ENCODE assay signal across 23 cellular contexts in the genomic region with DNA sequence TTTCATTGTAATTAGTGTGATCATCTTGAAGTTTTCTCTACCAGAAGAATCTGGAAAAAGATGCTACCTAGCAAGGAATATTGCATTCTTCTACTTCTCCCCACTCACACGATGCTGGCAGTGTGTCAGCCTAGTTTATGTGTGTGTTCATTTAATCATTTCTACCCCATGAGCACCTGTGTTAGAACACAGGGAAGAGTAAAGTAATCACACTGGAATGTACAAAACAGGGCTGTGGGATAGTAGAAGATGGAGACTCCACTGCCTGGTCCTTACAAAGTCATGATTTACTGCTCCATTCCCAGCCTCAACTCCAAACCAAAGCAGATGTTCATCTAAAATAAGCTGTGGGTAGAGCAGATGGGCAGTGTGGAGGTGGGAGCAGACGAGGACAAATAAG.
"Had no signal": no experiment of that assay in that cellular context is flagged by ENCODE, and none has a peak within 500 bp of the region (broad histone marks: within the 10 kb centered on the region; RNA-seq: fewer than 3 reads in every experiment).

No MANE protein-coding gene starts in this region.

- DNase-seq: dermis blood vessel endothelial cell; effector memory CD4-positive, alpha-beta T cell; esophagus squamous epithelium; hypothalamus; immature natural killer cell; islet precursor cell; mesendoderm; midbrain; naive thymus-derived CD8-positive, alpha-beta T cell; nephron progenitor cell; nucleus accumbens; stimulated activated CD4-positive, alpha-beta T cell treated with anti-CD3 and anti-CD28 coated beads, Interleukin-2, amount 100 ng/mL, for 24 hours; stimulated activated CD4-positive, alpha-beta T cell treated with anti-CD3 and anti-CD28 coated beads, Interleukin-4, amount 100 ng/mL, for 24 hours; stimulated activated naive CD4-positive, alpha-beta T cell treated with Interleukin-2 at 50 U/mL for 16 hours; stomach; thyroid gland had no signal

- ATAC-seq: left lobe of liver; naive thymus-derived CD8-positive, alpha-beta T cell; sciatic nerve; stimulated activated effector memory CD8-positive, alpha-beta T cell treated with anti-CD3 and anti-CD28 coated beads, Interleukin-12 subunit alpha, Interleukin-12 subunit beta, amount 100 ng/mL, for 72 hours had no signal

- H3K36me3 Mint-ChIP-seq: immature natural killer cell; naive thymus-derived CD8-positive, alpha-beta T cell; stimulated activated effector memory CD8-positive, alpha-beta T cell treated with anti-CD3 and anti-CD28 coated beads, Interleukin-12 subunit alpha, Interleukin-12 subunit beta, amount 100 ng/mL, for 72 hours; type B pancreatic cell had no signal

- H3K4me3 ChIP-seq: coronary artery, esophagus squamous epithelium, prostate gland, right atrium auricular region, stomach, thyroid gland had no signal

- H3K4me1 ChIP-seq: prostate gland, right atrium auricular region, stomach, thyroid gland had no signal

- H3K27ac Mint-ChIP-seq: immature natural killer cell; nephron progenitor cell; stimulated activated effector memory CD8-positive, alpha-beta T cell treated with anti-CD3 and anti-CD28 coated beads, Interleukin-12 subunit alpha, Interleukin-12 subunit beta, amount 100 ng/mL, for 72 hours; type B pancreatic cell had no signal

- H3K9me3 Mint-ChIP-seq: immature natural killer cell; naive thymus-derived CD8-positive, alpha-beta T cell; nephron progenitor cell; stimulated activated effector memory CD8-positive, alpha-beta T cell treated with anti-CD3 and anti-CD28 coated beads, Interleukin-12 subunit alpha, Interleukin-12 subunit beta, amount 100 ng/mL, for 72 hours; type B pancreatic cell had no signal

- H3K27me3 Mint-ChIP-seq: naive thymus-derived CD8-positive, alpha-beta T cell; type B pancreatic cell had no signal

- H3K36me3 ChIP-seq: esophagus squamous epithelium, prostate gland, right atrium auricular region, stomach, thyroid gland had no signal

- H3K9me3 ChIP-seq: esophagus squamous epithelium, prostate gland, right atrium auricular region, stomach, thyroid gland had no signal

- H3K4me1 Mint-ChIP-seq: immature natural killer cell; stimulated activated effector memory CD8-positive, alpha-beta T cell treated with anti-CD3 and anti-CD28 coated beads, Interleukin-12 subunit alpha, Interleukin-12 subunit beta, amount 100 ng/mL, for 72 hours had no signal

- H3K4me3 Mint-ChIP-seq: immature natural killer cell; naive thymus-derived CD8-positive, alpha-beta T cell; nephron progenitor cell; stimulated activated effector memory CD8-positive, alpha-beta T cell treated with anti-CD3 and anti-CD28 coated beads, Interleukin-12 subunit alpha, Interleukin-12 subunit beta, amount 100 ng/mL, for 72 hours; type B pancreatic cell had no signal

- H3K27me3 ChIP-seq: esophagus squamous epithelium, right atrium auricular region, stomach, thyroid gland had no signal

- H3K27ac ChIP-seq: coronary artery, esophagus squamous epithelium, prostate gland, right atrium auricular region, stomach, thyroid gland had no signal
